In genomic region chr7:31763548-31763947, GRCh38 we compare ENCODE assay signal across 14 cellular contexts.
A peak's percentile ranks its signal among the peaks of the same experiment; 100 is the strongest.
DNase-seq lines count a peak whose midpoint lies in the region; ATAC-seq and TF ChIP-seq lines count a peak whose summit lies in the region.
"Had no signal": no experiment of that assay in that cellular context is flagged by ENCODE, and none has a peak within 500 bp of the region (broad histone marks: within the 10 kb centered on the region; RNA-seq: fewer than 3 reads in every experiment).

No MANE protein-coding gene starts in this region.

- no peaks in the 10 kb centered on the region for H3K9me3 ChIP-seq in WERI-Rb-1 (ENCODE audit: severe bottlenecking)
- H3K9me3 ChIP-seq: gastrocnemius medialis had no signal

- H3K27me3 ChIP-seq in H7 (ENCODE audit: control insufficient read depth, insufficient read depth, low read length) = peaks cover 83% of the 10 kb centered on the region
- H3K27me3 ChIP-seq in WERI-Rb-1 (ENCODE audit: insufficient read depth, low read depth, severe bottlenecking) = no peaks in the 10 kb centered on the region
- H3K27me3 ChIP-seq: gastrocnemius medialis had no signal

- H3K27ac ChIP-seq in WERI-Rb-1 = no peak overlapping the region
- H3K27ac ChIP-seq: gastrocnemius medialis had no signal

- ATAC-seq in HG02763 (IDR thresholded peaks at IDR 0.05; ENCODE audit: unreplicated experiment) = no peak
- ATAC-seq in esophagus mucosa = no peak
- ATAC-seq: gastrocnemius medialis, Right ventricle myocardium inferior had no signal

- H3K36me3 ChIP-seq in H7 (replicated peaks; ENCODE audit: control insufficient read depth, insufficient read depth, low read length) (no peaks in the 10 kb centered on the region), WERI-Rb-1 (no peaks in the 10 kb centered on the region)
- H3K36me3 ChIP-seq: gastrocnemius medialis had no signal

- no peak overlapping the region for H3K4me3 ChIP-seq in AG10803 (ENCODE audit: low read length)
- no peak overlapping the region for H3K4me3 ChIP-seq in H7 (ENCODE audit: insufficient read depth, low read depth, low read length)
- H3K4me3 ChIP-seq in WERI-Rb-1 (ENCODE audit: low read depth, low read length) = no peak overlapping the region
- no peak overlapping the region for H3K4me3 ChIP-seq in foreskin fibroblast (ENCODE audit: low read depth in 1 of 2, low read length in 2 of 2)
- H3K4me3 ChIP-seq: gastrocnemius medialis had no signal

- TF ChIP-seq CTCF in AG10803 (conservative IDR thresholded peaks at IDR 0.05; ENCODE audit: low read length) (peak; percentile 23), WERI-Rb-1 (IDR thresholded peaks at IDR 0.05; ENCODE audit: low read depth, low read length) (peak; percentile 23; the same call in 1 of the 2 replicates), foreskin fibroblast (IDR thresholded peaks at IDR 0.05; ENCODE audit: low read depth, low read length) (peak; percentile 13)

- DNase-seq in AG10803 (ENCODE audit: low read depth) (no peak), H7 (peak; percentile 33), WERI-Rb-1 (no peak), foreskin fibroblast (no peak), NCI-H1105 (lab: John Stamatoyannopoulos, UW) (no peak), H4 (ENCODE audit: low spot score) (no peak)
- DNase-seq: dermis blood vessel endothelial cell, DMS79, gastrocnemius medialis, NCI-H2029, NCI-H526 treated with DMSO at 0.1 percent for 48 hours had no signal
